ENCODE assay signal across 16 cellular contexts in the genomic region with DNA sequence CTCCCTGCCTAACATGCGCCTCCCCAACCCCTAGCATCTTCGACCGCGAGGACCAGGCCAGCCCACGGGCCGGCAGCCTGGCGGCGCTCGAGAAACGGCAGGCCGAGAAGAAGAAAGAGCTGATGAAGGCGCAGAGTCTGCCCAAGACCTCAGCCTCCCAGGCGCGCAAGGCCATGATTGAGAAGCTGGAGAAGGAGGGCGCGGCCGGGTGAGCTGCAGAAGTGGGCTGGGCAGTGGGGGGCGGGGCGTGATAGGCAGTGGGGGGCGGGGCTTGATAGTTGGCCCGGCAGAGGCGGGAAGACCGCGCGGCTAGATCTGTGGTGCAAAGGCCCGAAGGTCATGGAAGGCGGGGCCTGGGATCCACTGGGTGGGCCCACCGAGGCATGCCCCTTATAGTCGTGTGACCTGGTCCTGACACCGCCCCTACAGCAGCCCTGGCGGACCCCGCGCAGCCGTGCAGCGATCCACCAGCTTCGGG. TPM values are rescaled to one million over a fixed set of nuclear protein-coding genes. Genes with fewer than 3 reads are reported as not detected.
A peak's percentile ranks its signal among the peaks of the same experiment; 100 is the strongest.
DNase-seq lines count a peak whose midpoint lies in the region; ATAC-seq and TF ChIP-seq lines count a peak whose summit lies in the region.
"Had no signal": no experiment of that assay in that cellular context is flagged by ENCODE, and none has a peak within 500 bp of the region (broad histone marks: within the 10 kb centered on the region; RNA-seq: fewer than 3 reads in every experiment).

No MANE protein-coding gene starts in this region.

- no peak for TF ChIP-seq CTCF in glutamatergic neuron (IDR thresholded peaks at IDR 0.05; ENCODE audit: partially characterized antibody, unreplicated experiment)
- TF ChIP-seq CTCF in osteoblast (IDR thresholded peaks at IDR 0.05; ENCODE audit: extremely low read depth, low read depth, low read length), result no peak
- TF ChIP-seq CTCF in vagina (IDR thresholded peaks at IDR 0.05), result no peak

- H3K27ac ChIP-seq in osteoblast (ENCODE audit: low read depth, low read length) (no peak overlapping the region), vagina (peak overlapping the region; percentile 98)
- H3K27ac ChIP-seq: A549, foreskin keratinocyte, lower lobe of right lung, PC-9 had no signal

- intact Hi-C loops in Right ventricle myocardium inferior (cut with DNase I), result no loop called here
- intact Hi-C loops in cardiac septum (cut with DNase I), result no loop called here
- intact Hi-C loops in vagina (cut with DNase I), result no loop called here

- H3K36me3 Mint-ChIP-seq in glutamatergic neuron (ENCODE audit: unreplicated experiment), result no peaks in the 10 kb centered on the region
- H3K36me3 Mint-ChIP-seq in naive thymus-derived CD8-positive, alpha-beta T cell, result no peaks in the 10 kb centered on the region
- no peaks in the 10 kb centered on the region for H3K36me3 Mint-ChIP-seq in activated T-cell treated with anti-CD3 and anti-CD28 coated beads, Interleukin-2, amount 50 U/mL, for 24 hours (ENCODE audit: low read depth)

- POLR2A ChIA-PET in naive thymus-derived CD8-positive, alpha-beta T cell (lab: Charles Lee), result no interaction called here

- peak; percentile 74 for DNase-seq in Right ventricle myocardium inferior (ENCODE audit: missing footprints)
- no peak for DNase-seq in cardiac septum (ENCODE audit: low spot score)
- peak; percentile 62 for DNase-seq in glutamatergic neuron
- peak; percentile 87 for DNase-seq in osteoblast (ENCODE audit: insufficient read length, low spot score, missing footprints)
- no peak for DNase-seq in vagina (ENCODE audit: extremely low spot score in 2 of 2)
- no peak for DNase-seq in naive thymus-derived CD8-positive, alpha-beta T cell
- DNase-seq in activated T-cell treated with anti-CD3 and anti-CD28 coated beads, Interleukin-2, amount 50 U/mL, for 24 hours, result no peak
- DNase-seq in DMS 273 (lab: John Stamatoyannopoulos, UW; ENCODE audit: unreplicated experiment), result no peak
- DNase-seq: cortex of kidney, foreskin keratinocyte, lower lobe of right lung, NCI-H345 had no signal

- H3K4me3 ChIP-seq in osteoblast (ENCODE audit: insufficient read depth, low read length), result no peak overlapping the region
- no peak overlapping the region for H3K4me3 ChIP-seq in vagina
- H3K4me3 ChIP-seq: A549, lower lobe of right lung, PC-9 had no signal

- peaks cover 83% of the 10 kb centered on the region for H3K36me3 ChIP-seq in osteoblast (ENCODE audit: insufficient read depth, low read length)
- H3K36me3 ChIP-seq in vagina, result peaks cover 3 to 66% of the 10 kb centered on the region in 2 donors

- H3K27me3 Mint-ChIP-seq in glutamatergic neuron (ENCODE audit: unreplicated experiment), result peaks cover 6% of the 10 kb centered on the region
- no peaks in the 10 kb centered on the region for H3K27me3 Mint-ChIP-seq in naive thymus-derived CD8-positive, alpha-beta T cell
- H3K27me3 Mint-ChIP-seq in activated T-cell treated with anti-CD3 and anti-CD28 coated beads, Interleukin-2, amount 50 U/mL, for 24 hours, result no peaks in the 10 kb centered on the region

- ATAC-seq in Right ventricle myocardium inferior, result no peak
- no peak for ATAC-seq in naive thymus-derived CD8-positive, alpha-beta T cell
- ATAC-seq: A549, foreskin keratinocyte, lower lobe of right lung had no signal

- H3K27me3 ChIP-seq in osteoblast (ENCODE audit: insufficient read depth, low read length) (no peaks in the 10 kb centered on the region), vagina (no peaks in the 10 kb centered on the region)
- H3K27me3 ChIP-seq: foreskin keratinocyte had no signal

- no peak overlapping the region for H2AFZ ChIP-seq in osteoblast (ENCODE audit: low read length)
- H2AFZ ChIP-seq: PC-9 had no signal

- peaks cover 7% of the 10 kb centered on the region for H3K9me3 Mint-ChIP-seq in glutamatergic neuron (ENCODE audit: unreplicated experiment)
- H3K9me3 Mint-ChIP-seq in naive thymus-derived CD8-positive, alpha-beta T cell, result no peaks in the 10 kb centered on the region
- no peaks in the 10 kb centered on the region for H3K9me3 Mint-ChIP-seq in activated T-cell treated with anti-CD3 and anti-CD28 coated beads, Interleukin-2, amount 50 U/mL, for 24 hours

- H3K27ac Mint-ChIP-seq in glutamatergic neuron (ENCODE audit: unreplicated experiment), result no peak overlapping the region
- no peak overlapping the region for H3K27ac Mint-ChIP-seq in naive thymus-derived CD8-positive, alpha-beta T cell
- no peak overlapping the region for H3K27ac Mint-ChIP-seq in activated T-cell treated with anti-CD3 and anti-CD28 coated beads, Interleukin-2, amount 50 U/mL, for 24 hours

- TF ChIP-seq POLR2A in vagina (IDR thresholded peaks at IDR 0.05), result no peak

- H3K9me3 ChIP-seq in osteoblast (ENCODE audit: low read depth, low read length) (no peaks in the 10 kb centered on the region), vagina (no peaks in the 10 kb centered on the region)
- H3K9me3 ChIP-seq: A549, lower lobe of right lung had no signal

- no peaks in the 10 kb centered on the region for H3K4me1 Mint-ChIP-seq in glutamatergic neuron (ENCODE audit: low read depth, unreplicated experiment)
- H3K4me1 Mint-ChIP-seq in naive thymus-derived CD8-positive, alpha-beta T cell, result peaks cover 0 to 2% (median 0%) of the 10 kb centered on the region in 4 donors
- H3K4me1 Mint-ChIP-seq in activated T-cell treated with anti-CD3 and anti-CD28 coated beads, Interleukin-2, amount 50 U/mL, for 24 hours (ENCODE audit: low read depth), result no peaks in the 10 kb centered on the region

- H3K79me2 ChIP-seq in osteoblast (ENCODE audit: insufficient read depth, low read length), result peaks cover 31% of the 10 kb centered on the region

- no peak overlapping the region for H3K4me2 ChIP-seq in osteoblast (ENCODE audit: insufficient read depth, low read length)
- H3K4me2 ChIP-seq: A549, PC-9 had no signal

- H3K4me1 ChIP-seq in osteoblast (ENCODE audit: insufficient read depth, low read length) (peaks cover 16% of the 10 kb centered on the region), vagina (peaks cover 62% of the 10 kb centered on the region)
- H3K4me1 ChIP-seq: foreskin keratinocyte, lower lobe of right lung had no signal

- H4K20me1 ChIP-seq in osteoblast (ENCODE audit: insufficient read depth, low read length), result peaks cover 22% of the 10 kb centered on the region

- H3K4me3 Mint-ChIP-seq in glutamatergic neuron (ENCODE audit: unreplicated experiment), result no peak overlapping the region
- no peak overlapping the region for H3K4me3 Mint-ChIP-seq in naive thymus-derived CD8-positive, alpha-beta T cell
- no peak overlapping the region for H3K4me3 Mint-ChIP-seq in activated T-cell treated with anti-CD3 and anti-CD28 coated beads, Interleukin-2, amount 50 U/mL, for 24 hours

RNA-seq across cellular contexts. Expression of gene SELENOM, which starts 8.7 kb away (rescaled TPM):
- total RNA-seq in Right ventricle myocardium inferior (48.2 TPM), cardiac septum (77.7 TPM), glutamatergic neuron (ENCODE audit: unreplicated experiment) (40.9 TPM), osteoblast (140 and 157 TPM in 2 replicates), vagina (941 TPM)
- 10 to 100 TPM; 74.9 to 77.8 TPM for total RNA-seq in naive thymus-derived CD8-positive, alpha-beta T cell
- polyA plus RNA-seq in naive thymus-derived CD8-positive, alpha-beta T cell, result 100 to 1,000 TPM; 114 to 142 (median 134) TPM

RNA-seq across cellular contexts. Expression of gene SMTN, which starts 17.6 kb away (rescaled TPM):
- total RNA-seq in Right ventricle myocardium inferior (250 TPM), cardiac septum (128 TPM), glutamatergic neuron (ENCODE audit: unreplicated experiment) (13.3 TPM), osteoblast (30.6 and 31.5 TPM in 2 replicates), vagina (199 TPM)
- total RNA-seq in naive thymus-derived CD8-positive, alpha-beta T cell, result 1 to 10 TPM; 2.2 to 4.5 TPM
- polyA plus RNA-seq in naive thymus-derived CD8-positive, alpha-beta T cell, result 1 to 10 TPM in 2 of 3 donors, not detected in 1; 1.1 to 1.8 TPM

RNA-seq across cellular contexts. Expression of gene INPP5J, which starts 24.1 kb away (rescaled TPM):
- total RNA-seq in Right ventricle myocardium inferior (16.6 TPM), cardiac septum (13.8 TPM), glutamatergic neuron (ENCODE audit: unreplicated experiment) (15.4 TPM), osteoblast (under 0.01 and 0.36 TPM in 2 replicates), vagina (5.9 TPM)
- total RNA-seq in naive thymus-derived CD8-positive, alpha-beta T cell, result under 1 TPM; 0.33 to 0.47 TPM
- not detected for polyA plus RNA-seq in naive thymus-derived CD8-positive, alpha-beta T cell
- total RNA-seq: T-helper 2 cell treated with Interferon-gamma antibody and Interleukin-4, amounts not matched to agents 100 ng/mL and 5 ng/mL, for 36 hours had no signal

RNA-seq across cellular contexts. Expression of gene PLA2G3, which starts 41.6 kb away (rescaled TPM):
- not detected for total RNA-seq in Right ventricle myocardium inferior
- total RNA-seq in cardiac septum, result not detected
- total RNA-seq in glutamatergic neuron (ENCODE audit: unreplicated experiment), result 1.3 TPM
- total RNA-seq in osteoblast, result 0.29 and 0.36 TPM in 2 replicates
- 6.1 TPM for total RNA-seq in vagina
- not detected for total RNA-seq in naive thymus-derived CD8-positive, alpha-beta T cell
- polyA plus RNA-seq in naive thymus-derived CD8-positive, alpha-beta T cell, result not detected
- total RNA-seq: H4; PC-9; T-helper 2 cell treated with Interferon-gamma antibody and Interleukin-4, amounts not matched to agents 100 ng/mL and 5 ng/mL, for 36 hours had no signal
- polyA plus RNA-seq: A549 had no signal

Comparison
In these comparisons a context has a peak if more than half of its experiments do, and no peak if none do; other contexts are left out.
1. DNase-seq: peak in Right ventricle myocardium inferior (single experiment), glutamatergic neuron (single experiment) and osteoblast (single experiment); none in cardiac septum (single experiment), vagina (0 of 2), naive thymus-derived CD8-positive, alpha-beta T cell (0 of 10), activated T-cell treated with anti-CD3 and anti-CD28 coated beads, Interleukin-2, amount 50 U/mL, for 24 hours (single experiment) and DMS 273 (single experiment).